In the genomic region with DNA sequence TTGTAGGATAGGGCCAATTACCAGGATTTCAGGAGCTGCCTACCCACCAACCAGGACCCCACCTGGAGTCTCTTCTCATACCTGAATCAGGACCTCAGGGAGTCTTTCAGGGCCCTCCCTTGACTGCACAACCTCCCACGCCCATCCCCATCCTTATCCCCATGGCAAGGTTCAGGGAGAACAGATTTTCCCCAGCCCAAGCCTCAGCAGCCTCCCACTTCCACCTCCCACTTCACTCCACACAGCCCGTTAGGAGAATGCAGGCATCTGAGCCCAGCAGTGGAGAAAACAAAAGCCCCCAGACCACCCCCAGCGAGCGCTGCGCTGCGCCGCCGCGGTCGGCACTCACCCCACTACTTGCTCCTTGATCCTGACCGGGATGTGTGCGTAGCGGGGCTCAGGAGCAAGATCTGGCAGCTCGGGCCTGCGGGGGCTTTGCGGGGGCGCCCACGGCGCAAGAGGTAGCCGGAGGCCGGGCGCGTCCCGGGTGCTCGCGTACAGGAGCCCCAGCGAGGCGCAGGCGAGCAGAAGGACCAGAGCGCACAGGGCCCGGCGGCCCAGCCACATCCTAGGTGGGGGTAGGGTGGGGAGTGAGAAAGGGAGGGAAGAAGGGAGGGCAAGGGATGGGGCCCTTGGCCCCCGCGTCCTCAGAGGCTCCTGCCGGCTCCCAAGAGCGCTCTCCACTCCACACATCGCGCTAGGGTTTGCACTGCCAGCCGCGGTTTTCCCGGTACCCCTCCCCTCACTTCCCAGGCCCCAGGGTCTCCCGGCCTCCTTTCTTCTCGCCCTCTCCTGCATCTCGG, we compare ENCODE assay signal across 8 cellular contexts. TPM values are rescaled to one million over a fixed set of nuclear protein-coding genes. Genes with fewer than 3 reads are reported as not detected.
DNase-seq lines count a peak whose midpoint lies in the region; ATAC-seq lines count a peak whose summit lies in the region.

No MANE protein-coding gene starts in this region.

- no peaks in the 10 kb centered on the region for H3K9me3 ChIP-seq in skeletal muscle tissue (ENCODE audit: control insufficient read depth in 3 of 3, low read length in 3 of 3)

- H3K27me3 Mint-ChIP-seq in activated CD4-positive, alpha-beta memory T cell treated with anti-CD3 and anti-CD28 coated beads for 36 hours = peaks cover 50% of the 10 kb centered on the region

- H3K4me1 ChIP-seq in skeletal muscle tissue (ENCODE audit: control insufficient read depth in 3 of 3, insufficient read depth in 3 of 3, low read length in 3 of 3) = peaks cover 2 to 21% (median 20%) of the 10 kb centered on the region in 3 donors

- H3K27ac Mint-ChIP-seq in activated CD4-positive, alpha-beta memory T cell treated with anti-CD3 and anti-CD28 coated beads for 36 hours = no peak overlapping the region

- H3K27ac ChIP-seq in skeletal muscle tissue (ENCODE audit: low read depth, low read length) = no peak overlapping the region

- no peaks in the 10 kb centered on the region for H3K9me3 Mint-ChIP-seq in activated CD4-positive, alpha-beta memory T cell treated with anti-CD3 and anti-CD28 coated beads for 36 hours

- ATAC-seq in left cardiac atrium = peak; percentile 20 to 25
- no peak for ATAC-seq in HG03135 (IDR thresholded peaks at IDR 0.05; ENCODE audit: unreplicated experiment)
- ATAC-seq in GM19023 (IDR thresholded peaks at IDR 0.05; ENCODE audit: unreplicated experiment) = no peak

- H3K4me3 ChIP-seq in skeletal muscle tissue (ENCODE audit: low read length in 3 of 3) = peak overlapping the region; percentile 66 to 78 (median 76)

- CTCF ChIA-PET in activated CD4-positive, alpha-beta memory T cell treated with anti-CD3 and anti-CD28 coated beads for 36 hours (lab: Charles Lee) = interaction anchor here (0.9 to 5.1 kb wide), 2 partner anchors 9 to 49 kb away, joined by 3 to 43 read pairs; no protein-coding TSS in a partner anchor

- no peaks in the 10 kb centered on the region for H3K36me3 Mint-ChIP-seq in activated CD4-positive, alpha-beta memory T cell treated with anti-CD3 and anti-CD28 coated beads for 36 hours

- peaks cover 12 to 29% (median 12%) of the 10 kb centered on the region in 3 donors for H3K27me3 ChIP-seq in skeletal muscle tissue (ENCODE audit: control insufficient read depth in 3 of 3, insufficient read depth in 3 of 3, low read length in 3 of 3)

- H3K4me1 Mint-ChIP-seq in activated CD4-positive, alpha-beta memory T cell treated with anti-CD3 and anti-CD28 coated beads for 36 hours (ENCODE audit: low read depth) = peaks cover 18% of the 10 kb centered on the region

- intact Hi-C loops in activated CD4-positive, alpha-beta memory T cell treated with anti-CD3 and anti-CD28 coated beads for 36 hours (cut with micrococcal nuclease) = loop anchor here (5.0 kb wide), 2 partner anchors 61 to 111 kb away; partner anchors contain the start of gene OS9
- intact Hi-C loops in left cardiac atrium (cut with DNase I) = loop anchor here in 1 of 2 donors (5.0 kb wide), 1 partner anchor 61 kb away; the partner anchor contains the start of gene OS9

- peak overlapping the region; percentile 71 for H3K4me3 Mint-ChIP-seq in activated CD4-positive, alpha-beta memory T cell treated with anti-CD3 and anti-CD28 coated beads for 36 hours

- peak; percentile 43 for DNase-seq in NCI-H2227 (lab: John Stamatoyannopoulos, UW; ENCODE audit: unreplicated experiment)
- no peak for DNase-seq in NCI-H2227 treated with DMSO at 0.1 percent for 48 hours (lab: John Stamatoyannopoulos, UW)
- DNase-seq in activated CD4-positive, alpha-beta memory T cell treated with anti-CD3 and anti-CD28 coated beads for 36 hours = no peak
- no peak for DNase-seq in left cardiac atrium
- no peak for DNase-seq in SKM-1 (lab: John Stamatoyannopoulos, UW; ENCODE audit: unreplicated experiment)

- POLR2A ChIA-PET in activated CD4-positive, alpha-beta memory T cell treated with anti-CD3 and anti-CD28 coated beads for 36 hours (lab: Charles Lee) = no interaction called here

- H3K36me3 ChIP-seq in skeletal muscle tissue (ENCODE audit: control insufficient read depth in 3 of 3, insufficient read depth in 3 of 3, low read length in 3 of 3) = peaks cover 0 to 10% (median 8%) of the 10 kb centered on the region in 3 donors

- H3K9ac ChIP-seq in skeletal muscle tissue (ENCODE audit: low read depth in 1 of 3, low read length in 3 of 3) = peak overlapping the region; percentile 33 to 76 (median 74)

RNA-seq across cellular contexts. Expression of gene B4GALNT1, which starts 1.2 kb away (rescaled TPM):
- total RNA-seq in activated CD4-positive, alpha-beta memory T cell treated with anti-CD3 and anti-CD28 coated beads for 36 hours = 1 to 10 TPM; 1.7 to 2.1 TPM
- total RNA-seq in left cardiac atrium = 1 to 10 TPM; 2.4 to 3.3 TPM
- 3.1 TPM for total RNA-seq in skeletal muscle tissue

RNA-seq across cellular contexts. Expression of gene ARHGEF25, which starts 20.5 kb away (rescaled TPM):
- 1 to 10 TPM; 1.4 to 2.5 TPM for total RNA-seq in activated CD4-positive, alpha-beta memory T cell treated with anti-CD3 and anti-CD28 coated beads for 36 hours
- 10 to 100 TPM; 13.7 to 17.3 TPM for total RNA-seq in left cardiac atrium
- total RNA-seq in skeletal muscle tissue = 23.0 TPM

RNA-seq across cellular contexts. Expression of gene DTX3, which starts 27.1 kb away (rescaled TPM):
- 10 to 100 TPM; 15.4 to 15.8 TPM for total RNA-seq in activated CD4-positive, alpha-beta memory T cell treated with anti-CD3 and anti-CD28 coated beads for 36 hours
- total RNA-seq in left cardiac atrium = 10 to 100 TPM; 24.5 to 25.3 TPM
- total RNA-seq in skeletal muscle tissue = 7.8 TPM

RNA-seq across cellular contexts. Expression of gene PIP4K2C, which starts 40.8 kb away (rescaled TPM):
- 10 to 100 TPM; 17.8 to 20.6 TPM for total RNA-seq in activated CD4-positive, alpha-beta memory T cell treated with anti-CD3 and anti-CD28 coated beads for 36 hours
- total RNA-seq in left cardiac atrium (10 to 100 TPM; 15.3 to 16.1 TPM), skeletal muscle tissue (5.7 TPM)

Comparison
In these comparisons a context has a peak if more than half of its experiments do, and no peak if none do; other contexts are left out.
1. ATAC-seq: peak in left cardiac atrium (2 of 2); none in HG03135 (single experiment) and GM19023 (single experiment).